Comparison of ENCODE assay signal across 1 cellular context in the genomic region with DNA sequence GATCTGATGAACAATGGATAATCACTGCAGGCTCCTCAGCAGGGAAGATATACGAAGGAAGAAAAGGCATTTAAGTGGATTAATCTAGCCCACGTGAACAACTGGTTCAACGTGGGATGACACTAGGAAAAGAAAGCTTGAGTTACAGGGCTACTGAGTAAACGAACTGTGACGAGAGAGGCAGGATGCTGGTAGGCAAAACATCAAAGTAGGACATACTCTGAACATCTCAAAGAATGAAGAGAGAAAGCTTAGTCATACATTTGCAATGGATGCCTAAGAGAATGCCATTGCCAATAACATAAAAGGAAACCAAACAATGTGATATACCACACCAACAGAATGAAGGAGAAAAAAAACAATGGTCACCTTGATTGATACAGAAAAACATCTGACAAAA.
TF ChIP-seq lines count a peak whose summit lies in the region.

No MANE protein-coding gene starts in this region.

TF ChIP-seq in IMR-90, 13 proteins besides CTCF, POLR2A, EP300 and RAD21:
- TF ChIP-seq, protein P1, sequence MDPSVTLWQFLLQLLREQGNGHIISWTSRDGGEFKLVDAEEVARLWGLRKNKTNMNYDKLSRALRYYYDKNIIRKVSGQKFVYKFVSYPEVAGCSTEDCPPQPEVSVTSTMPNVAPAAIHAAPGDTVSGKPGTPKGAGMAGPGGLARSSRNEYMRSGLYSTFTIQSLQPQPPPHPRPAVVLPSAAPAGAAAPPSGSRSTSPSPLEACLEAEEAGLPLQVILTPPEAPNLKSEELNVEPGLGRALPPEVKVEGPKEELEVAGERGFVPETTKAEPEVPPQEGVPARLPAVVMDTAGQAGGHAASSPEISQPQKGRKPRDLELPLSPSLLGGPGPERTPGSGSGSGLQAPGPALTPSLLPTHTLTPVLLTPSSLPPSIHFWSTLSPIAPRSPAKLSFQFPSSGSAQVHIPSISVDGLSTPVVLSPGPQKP (IDR thresholded peaks at IDR 0.05; ENCODE audit: borderline replicate concordance, low read depth, low read length) = no peak
- TF ChIP-seq, protein P2, sequence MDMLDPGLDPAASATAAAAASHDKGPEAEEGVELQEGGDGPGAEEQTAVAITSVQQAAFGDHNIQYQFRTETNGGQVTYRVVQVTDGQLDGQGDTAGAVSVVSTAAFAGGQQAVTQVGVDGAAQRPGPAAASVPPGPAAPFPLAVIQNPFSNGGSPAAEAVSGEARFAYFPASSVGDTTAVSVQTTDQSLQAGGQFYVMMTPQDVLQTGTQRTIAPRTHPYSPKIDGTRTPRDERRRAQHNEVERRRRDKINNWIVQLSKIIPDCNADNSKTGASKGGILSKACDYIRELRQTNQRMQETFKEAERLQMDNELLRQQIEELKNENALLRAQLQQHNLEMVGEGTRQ (IDR thresholded peaks at IDR 0.05; ENCODE audit: low read depth, low read length) = 0 out of 2 replicates have a peak, but pooled peaks have one; percentile 38
